Comparison of ENCODE assay signal across 13 cellular contexts in genomic region chrX:129145898-129146297, GRCh38.
DNase-seq lines count a peak whose midpoint lies in the region; TF ChIP-seq lines count a peak whose summit lies in the region.
"Had no signal": no experiment of that assay in that cellular context is flagged by ENCODE, and none has a peak within 500 bp of the region (broad histone marks: within the 10 kb centered on the region; RNA-seq: fewer than 3 reads in every experiment).

No MANE protein-coding gene starts in this region.

- H3K4me1 Mint-ChIP-seq in progenitor cell of endocrine pancreas (ENCODE audit: low read depth) = peaks cover 61% of the 10 kb centered on the region
- H3K4me1 Mint-ChIP-seq: CD4-positive, alpha-beta memory T cell had no signal

- H3K9me3 Mint-ChIP-seq in progenitor cell of endocrine pancreas (ENCODE audit: low read depth) = peaks cover 6% of the 10 kb centered on the region
- H3K9me3 Mint-ChIP-seq: CD4-positive, alpha-beta memory T cell; HFFc6 had no signal

- H3K27me3 ChIP-seq in MG63 = no peaks in the 10 kb centered on the region
- H3K27me3 ChIP-seq: BE2C had no signal

- H3K4me3 ChIP-seq in MG63 = no peak overlapping the region
- H3K4me3 ChIP-seq: A549 had no signal

- peak overlapping the region; percentile 70 for H3K27ac Mint-ChIP-seq in progenitor cell of endocrine pancreas
- H3K27ac Mint-ChIP-seq: CD4-positive, alpha-beta memory T cell; HFFc6 had no signal

- H3K4me3 Mint-ChIP-seq in progenitor cell of endocrine pancreas (ENCODE audit: low read depth) = no peak overlapping the region
- H3K4me3 Mint-ChIP-seq: CD4-positive, alpha-beta memory T cell; HFFc6 had no signal

- intact Hi-C loops in head of caudate nucleus (cut with DNase I) = no loop called here

- no peaks in the 10 kb centered on the region for H3K9me3 ChIP-seq in MG63
- H3K9me3 ChIP-seq: A549, BE2C had no signal

- H3K36me3 Mint-ChIP-seq in progenitor cell of endocrine pancreas (ENCODE audit: insufficient read depth) = peaks cover 1% of the 10 kb centered on the region
- H3K36me3 Mint-ChIP-seq: CD4-positive, alpha-beta memory T cell had no signal

- DNase-seq in NCI-H1694 (lab: John Stamatoyannopoulos, UW) (peak; percentile 7), NCI-H1930 (lab: John Stamatoyannopoulos, UW) (peak; percentile 67 to 75), NCI-H774 (lab: John Stamatoyannopoulos, UW) (peak; percentile 25), progenitor cell of endocrine pancreas (ENCODE audit: low spot score, unreplicated experiment) (no peak), head of caudate nucleus (no peak), MG63 (no peak)
- no peak for DNase-seq in activated CD8-positive, alpha-beta memory T cell treated with anti-CD3 and anti-CD28 coated beads, Interleukin-2, amount 50 U/mL, for 48 hours
- DNase-seq: BE2C; CD4-positive, alpha-beta memory T cell; DMS79; HCEC 1CT; HFFc6 had no signal

- no peaks in the 10 kb centered on the region for H3K36me3 ChIP-seq in MG63
- H3K36me3 ChIP-seq: BE2C had no signal

- no peaks in the 10 kb centered on the region for H3K27me3 Mint-ChIP-seq in progenitor cell of endocrine pancreas
- H3K27me3 Mint-ChIP-seq: CD4-positive, alpha-beta memory T cell had no signal

- no peak for TF ChIP-seq CTCF in progenitor cell of endocrine pancreas (IDR thresholded peaks at IDR 0.05; ENCODE audit: unreplicated experiment)

Comparison
In these comparisons a context has a peak if more than half of its experiments do, and no peak if none do; other contexts are left out.
1. DNase-seq: peak in NCI-H1694 (single experiment), NCI-H1930 (2 of 2) and NCI-H774 (single experiment); none in progenitor cell of endocrine pancreas (single experiment), head of caudate nucleus (0 of 42), MG63 (single experiment) and activated CD8-positive, alpha-beta memory T cell treated with anti-CD3 and anti-CD28 coated beads, Interleukin-2, amount 50 U/mL, for 48 hours (single experiment).